In the genomic region with DNA sequence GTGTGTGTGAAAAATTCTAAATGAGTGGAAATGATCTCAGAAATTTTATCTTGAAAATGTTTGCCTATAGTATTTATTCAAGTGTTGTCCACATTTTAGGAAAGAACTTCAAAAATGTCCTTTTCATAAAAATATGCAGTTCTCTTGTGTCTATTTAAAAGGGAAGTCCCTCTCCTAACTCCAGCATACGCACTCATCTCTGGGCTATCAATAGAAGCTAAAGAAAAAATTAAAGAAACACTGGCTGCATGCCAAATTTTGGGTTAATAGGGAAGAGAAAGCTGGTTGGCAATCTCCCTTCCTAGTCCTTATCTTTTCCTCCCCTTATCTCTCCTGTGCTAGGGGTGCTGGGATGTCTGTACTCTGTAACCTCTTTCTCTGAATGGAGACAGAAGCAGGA, we compare ENCODE assay signal across 1 cellular context.
TF ChIP-seq lines count a peak whose summit lies in the region.

No MANE protein-coding gene starts in this region.

TF ChIP-seq in GM23338, 12 proteins besides CTCF, POLR2A, EP300 and RAD21 (continued from another document):
- TF ChIP-seq NANOG (IDR thresholded peaks at IDR 0.05; ENCODE audit: borderline replicate concordance) (no peak), EZH2 (IDR thresholded peaks at IDR 0.05; ENCODE audit: low read depth, unreplicated experiment) (no peak), ETS1 (IDR thresholded peaks at IDR 0.05) (no peak), POLR2AphosphoS5 (IDR thresholded peaks at IDR 0.05; ENCODE audit: low read depth) (no peak), CREB1 (CRISPR knock-in tag; IDR thresholded peaks at IDR 0.05; ENCODE audit: low read depth) (no peak), STAT1 (IDR thresholded peaks at IDR 0.05; ENCODE audit: unreplicated experiment) (no peak)
